In genomic region chr4:146654976-146655761, GRCh38 we compare ENCODE assay signal across 9 cellular contexts. TPM values are rescaled to one million over a fixed set of nuclear protein-coding genes. Genes with fewer than 3 reads are reported as not detected.
A peak's percentile ranks its signal among the peaks of the same experiment; 100 is the strongest.
DNase-seq lines count a peak whose midpoint lies in the region; ATAC-seq and TF ChIP-seq lines count a peak whose summit lies in the region.
"Had no signal": no experiment of that assay in that cellular context is flagged by ENCODE, and none has a peak within 500 bp of the region (broad histone marks: within the 10 kb centered on the region; RNA-seq: fewer than 3 reads in every experiment).

No MANE protein-coding gene starts in this region.

- WGBS in trophoblast cell (ENCODE audit: extremely low coverage, insufficient coverage, insufficient read length), result no CpG with 5 or more reads among the region's 74 CpGs

- TF ChIP-seq CTCF in Peyer's patch (IDR thresholded peaks at IDR 0.05), result no peak
- peak; percentile 12 for TF ChIP-seq CTCF in fibroblast of villous mesenchyme (IDR thresholded peaks at IDR 0.05; ENCODE audit: insufficient read depth, low read depth, low read length)

- H3K36me3 Mint-ChIP-seq in CD4-positive, CD25-positive, alpha-beta regulatory T cell, result no peaks in the 10 kb centered on the region

- no peak overlapping the region for H4K12ac ChIP-seq in trophoblast cell (ENCODE audit: low read depth, low read length)

- H3K79me2 ChIP-seq in trophoblast cell (ENCODE audit: control insufficient read depth, insufficient read depth, low read length, poor library complexity), result no peaks in the 10 kb centered on the region

- H3K27ac ChIP-seq in CD4-positive, CD25-positive, alpha-beta regulatory T cell (ENCODE audit: insufficient read depth, low read length, poor library complexity, severe bottlenecking), result no peak overlapping the region
- no peak overlapping the region for H3K27ac ChIP-seq in Peyer's patch
- H3K27ac ChIP-seq in trophoblast cell (ENCODE audit: low read depth, low read length), result no peak overlapping the region
- H3K27ac ChIP-seq: neutrophil had no signal

- H3K27ac Mint-ChIP-seq in CD4-positive, CD25-positive, alpha-beta regulatory T cell, result no peak overlapping the region

- TF ChIP-seq POLR2A in Peyer's patch (IDR thresholded peaks at IDR 0.05) (no peak), erythroblast (IDR thresholded peaks at IDR 0.05; ENCODE audit: low read length) (no peak)

- no peaks in the 10 kb centered on the region for H3K36me3 ChIP-seq in CD4-positive, CD25-positive, alpha-beta regulatory T cell (ENCODE audit: control insufficient read depth, insufficient read depth, low read length)
- H3K36me3 ChIP-seq in Peyer's patch (no peaks in the 10 kb centered on the region), trophoblast cell (ENCODE audit: control insufficient read depth in 1 of 2, insufficient read depth in 2 of 2, low read length in 2 of 2) (no peaks in the 10 kb centered on the region)
- H3K36me3 ChIP-seq: neutrophil had no signal

- no peak overlapping the region for H4K8ac ChIP-seq in trophoblast cell (ENCODE audit: low read depth, low read length)

- no peak overlapping the region for H3K18ac ChIP-seq in trophoblast cell (ENCODE audit: low read length)

- peak overlapping the region; percentile 20 for H2AFZ ChIP-seq in trophoblast cell (ENCODE audit: insufficient read depth, low read length, poor library complexity)

- H3K14ac ChIP-seq in trophoblast cell (ENCODE audit: low read length), result no peak overlapping the region

- no peak overlapping the region for H2AK5ac ChIP-seq in trophoblast cell (ENCODE audit: low read length)

- no peaks in the 10 kb centered on the region for H3K79me1 ChIP-seq in trophoblast cell (ENCODE audit: low read length)

- peaks cover 70% of the 10 kb centered on the region for H3K27me3 Mint-ChIP-seq in CD4-positive, CD25-positive, alpha-beta regulatory T cell

- ATAC-seq in CD4-positive, CD25-positive, alpha-beta regulatory T cell (ENCODE audit: low read depth in 2 of 2), result no peak
- ATAC-seq in GM18511 (IDR thresholded peaks at IDR 0.05; ENCODE audit: unreplicated experiment), result no peak

- H3K4me1 ChIP-seq in CD4-positive, CD25-positive, alpha-beta regulatory T cell (ENCODE audit: control insufficient read depth, insufficient read depth, low read length, poor library complexity, severe bottlenecking), result peaks cover 11% of the 10 kb centered on the region
- H3K4me1 ChIP-seq in Peyer's patch (peaks cover 0 to 6% (median 1%) of the 10 kb centered on the region in 4 donors), trophoblast cell (ENCODE audit: control insufficient read depth in 1 of 2, insufficient read depth in 2 of 2, low read length in 2 of 2) (peaks cover 0 to 2% of the 10 kb centered on the region in 2 experiments)

- H3K4me1 Mint-ChIP-seq in CD4-positive, CD25-positive, alpha-beta regulatory T cell, result peaks cover 0 to 15% (median 5%) of the 10 kb centered on the region in 4 donors

- H3K4me2 ChIP-seq in trophoblast cell (ENCODE audit: low read length), result peak overlapping the region; percentile 87

- H4K91ac ChIP-seq in trophoblast cell (ENCODE audit: low read depth, low read length), result no peak overlapping the region

- no peak overlapping the region for H2BK12ac ChIP-seq in trophoblast cell (ENCODE audit: low read length)

- H2BK120ac ChIP-seq in trophoblast cell (ENCODE audit: insufficient read depth, low read length, poor library complexity), result no peak overlapping the region

- peak overlapping the region in 2 of 4 donors; percentile 78 to 79 for H3K4me3 Mint-ChIP-seq in CD4-positive, CD25-positive, alpha-beta regulatory T cell

- H3K23ac ChIP-seq in trophoblast cell (ENCODE audit: low read length), result no peak overlapping the region

- no peaks in the 10 kb centered on the region for H3K9me3 ChIP-seq in CD4-positive, CD25-positive, alpha-beta regulatory T cell (ENCODE audit: control insufficient read depth in 2 of 2, low read length in 2 of 2)
- H3K9me3 ChIP-seq in Peyer's patch (no peaks in the 10 kb centered on the region), trophoblast cell (ENCODE audit: insufficient read depth, low read depth, low read length) (no peaks in the 10 kb centered on the region)
- H3K9me3 ChIP-seq: neutrophil had no signal

- peaks cover 59% of the 10 kb centered on the region for H3K27me3 ChIP-seq in CD4-positive, CD25-positive, alpha-beta regulatory T cell (ENCODE audit: control insufficient read depth, insufficient read depth, low read length)
- H3K27me3 ChIP-seq in Peyer's patch, result no peaks in the 10 kb centered on the region
- peaks cover 28% of the 10 kb centered on the region for H3K27me3 ChIP-seq in trophoblast cell (ENCODE audit: insufficient read depth, low read length)

- no peak overlapping the region for H3K4ac ChIP-seq in trophoblast cell (ENCODE audit: low read depth, low read length)

- no peak for DNase-seq in CD4-positive, CD25-positive, alpha-beta regulatory T cell
- no peak for DNase-seq in Peyer's patch
- DNase-seq in fibroblast of villous mesenchyme (ENCODE audit: low read depth), result peak; percentile 8
- DNase-seq in trophoblast cell, result peak in 1 of 2 donors; percentile 8
- no peak for DNase-seq in NCI-H1105 (lab: John Stamatoyannopoulos, UW)
- no peak for DNase-seq in dedifferentiated amniotic fluid mesenchymal stem cell (ENCODE audit: extremely low spot score)
- DNase-seq in erythroblast (lab: John Stamatoyannopoulos, UW), result no peak

- H3K4me3 ChIP-seq in CD4-positive, CD25-positive, alpha-beta regulatory T cell (ENCODE audit: low read depth, low read length), result peak overlapping the region; percentile 51
- H3K4me3 ChIP-seq in Peyer's patch (peak overlapping the region; percentile 8 to 46 (median 33)), fibroblast of villous mesenchyme (ENCODE audit: low read depth, low read length) (peak overlapping the region; percentile 40), trophoblast cell (ENCODE audit: low read depth, low read length) (peak overlapping the region; percentile 50)

- peaks cover 0 to 5% (median 1%) of the 10 kb centered on the region in 7 donors for H3K9me3 Mint-ChIP-seq in CD4-positive, CD25-positive, alpha-beta regulatory T cell

- H2BK5ac ChIP-seq in trophoblast cell (ENCODE audit: low read depth, low read length, poor library complexity), result no peak overlapping the region

- H3K9ac ChIP-seq in trophoblast cell (ENCODE audit: low read length), result no peak overlapping the region

RNA-seq across cellular contexts. Expression of gene POU4F2, which starts 16.5 kb away (rescaled TPM):
- total RNA-seq in CD4-positive, CD25-positive, alpha-beta regulatory T cell, result not detected
- not detected for polyA plus RNA-seq in CD4-positive, CD25-positive, alpha-beta regulatory T cell
- total RNA-seq in Peyer's patch (not detected), fibroblast of villous mesenchyme (not detected in 2 replicates)
- not detected in 2 replicates for polyA plus RNA-seq in trophoblast cell (2013)
